In the genomic region with DNA sequence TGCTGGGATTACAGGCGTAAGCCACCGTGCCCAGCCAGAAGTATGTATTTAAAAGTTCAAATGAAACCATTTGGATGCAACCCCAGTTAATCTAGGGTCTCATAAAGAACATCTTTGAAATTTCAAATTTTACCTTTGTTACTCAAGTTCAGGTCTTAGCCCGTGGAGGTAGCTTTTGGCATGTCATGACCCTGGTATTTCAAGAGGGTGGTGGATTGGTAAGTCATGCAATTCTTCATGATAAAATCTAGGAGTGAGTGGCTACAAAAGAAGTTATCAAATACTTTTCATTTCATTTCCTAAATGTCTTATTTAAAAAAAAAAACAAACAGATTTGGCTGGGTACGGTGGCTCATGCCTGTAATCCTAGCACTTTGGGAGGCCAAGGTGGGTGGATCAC, we compare ENCODE assay signal across 37 cellular contexts.
"Had no signal": no experiment of that assay in that cellular context is flagged by ENCODE, and none has a peak within 500 bp of the region (broad histone marks: within the 10 kb centered on the region; RNA-seq: fewer than 3 reads in every experiment).

No MANE protein-coding gene starts in this region.

- H3K36me3 Mint-ChIP-seq: activated naive CD4-positive, alpha-beta T cell treated with anti-CD3 and anti-CD28 coated beads, Interleukin-2, amount 10 ng/mL, durations not matched to agents 7 days and 5 days; activated naive CD4-positive, alpha-beta T cell treated with anti-CD3 and anti-CD28 coated beads, Interleukin-2, amount 50 U/mL, for 24 hours; activated naive CD4-positive, alpha-beta T cell treated with anti-CD3 and anti-CD28 coated beads, Interleukin-2, amount 50 U/mL, for 72 hours; activated naive CD8-positive, alpha-beta T cell; activated naive CD8-positive, alpha-beta T cell treated with anti-CD3 and anti-CD28 coated beads for 36 hours; activated naive CD8-positive, alpha-beta T cell treated with anti-CD3 and anti-CD28 coated beads, Interleukin-2, amount 10 ng/mL, durations not matched to agents 7 days and 5 days; brain had no signal

- H3K27me3 ChIP-seq: adrenal gland, ascending aorta, body of pancreas, brain microvascular endothelial cell, breast epithelium, cardiac muscle cell had no signal

- H3K9me3 Mint-ChIP-seq: activated naive CD4-positive, alpha-beta T cell treated with anti-CD3 and anti-CD28 coated beads for 36 hours; activated naive CD4-positive, alpha-beta T cell treated with anti-CD3 and anti-CD28 coated beads, Interleukin-2, amount 10 ng/mL, durations not matched to agents 7 days and 5 days; activated naive CD4-positive, alpha-beta T cell treated with anti-CD3 and anti-CD28 coated beads, Interleukin-2, amount 50 U/mL, for 24 hours; activated naive CD4-positive, alpha-beta T cell treated with anti-CD3 and anti-CD28 coated beads, Interleukin-2, amount 50 U/mL, for 72 hours; activated naive CD8-positive, alpha-beta T cell treated with anti-CD3 and anti-CD28 coated beads for 36 hours; activated naive CD8-positive, alpha-beta T cell treated with anti-CD3 and anti-CD28 coated beads, Interleukin-2, amount 10 ng/mL, durations not matched to agents 7 days and 5 days; activated naive CD8-positive, alpha-beta T cell treated with anti-CD3 and anti-CD28 coated beads, Interleukin-2, amount 50 U/mL, for 24 hours; activated T-cell treated with anti-CD3 and anti-CD28 coated beads, Interleukin-2, amount 50 U/mL, for 4 hours; activated T-cell treated with anti-CD3 and anti-CD28 coated beads, Interleukin-2, amount 50 U/mL, for 72 hours; activated T-helper 1 cell treated with anti-CD3 and anti-CD28 coated beads, Interleukin-12 subunit alpha, Interleukin-12 subunit beta, Interleukin-2, Interleukin-4 antibody, amounts not matched to agents 30 ng/mL and 10 ng/mL and 1 ng/mL, durations not matched to agents 14 hours and 24 hours and 36 hours; activated T-helper 17 cell treated with anti-CD3 and anti-CD28 coated beads, Interleukin-2, amount 50 U/mL, for 72 hours; activated T-helper 2 cell treated with anti-CD3 and anti-CD28 coated beads, Interferon-gamma antibody, Interleukin-2, Interleukin-4, amounts not matched to agents 10 μg/mL and 5 μg/mL and 100 μg/mL, durations not matched to agents 14 hours and 24 hours and 36 hours; brain; central memory CD8-positive, alpha-beta T cell had no signal

- DNase-seq: activated effector memory CD4-positive, alpha-beta T cell treated with anti-CD3 and anti-CD28 coated beads, Interleukin-2, amount 50 U/mL, for 16 hours; activated effector memory CD4-positive, alpha-beta T cell treated with Interleukin-2 at 50 U/mL for 16 hours; activated gamma-delta T cell; activated gamma-delta T cell treated with Interleukin-2 at 50 U/mL for 16 hours; activated naive CD4-positive, alpha-beta T cell; activated naive CD4-positive, alpha-beta T cell treated with anti-CD3 and anti-CD28 coated beads for 36 hours; activated naive CD4-positive, alpha-beta T cell treated with anti-CD3 and anti-CD28 coated beads, Interleukin-2, amount 10 ng/mL, durations not matched to agents 7 days and 5 days; activated naive CD4-positive, alpha-beta T cell treated with anti-CD3 and anti-CD28 coated beads, Interleukin-2, amount 50 U/mL, for 16 hours; activated naive CD4-positive, alpha-beta T cell treated with Interleukin-2 at 50 U/mL for 16 hours; activated naive CD8-positive, alpha-beta T cell treated with anti-CD3 and anti-CD28 coated beads for 36 hours; activated naive CD8-positive, alpha-beta T cell treated with anti-CD3 and anti-CD28 coated beads, Interleukin-2, amount 10 ng/mL, durations not matched to agents 7 days and 5 days; activated naive CD8-positive, alpha-beta T cell treated with anti-CD3 and anti-CD28 coated beads, Interleukin-2, amount 50 U/mL, for 24 hours; activated T-cell treated with anti-CD3 and anti-CD28 coated beads, Interleukin-2, amount 50 U/mL, for 1 hour; activated T-cell treated with anti-CD3 and anti-CD28 coated beads, Interleukin-2, amount 50 U/mL, for 4 hours; activated T-cell treated with anti-CD3 and anti-CD28 coated beads, Interleukin-2, amount 50 U/mL, for 48 hours; activated T-cell treated with anti-CD3 and anti-CD28 coated beads, Interleukin-2, amount 50 U/mL, for 72 hours; adrenal gland; amniotic stem cell; amygdala; anterior cingulate cortex; aorta; body of pancreas; brain microvascular endothelial cell; caudate nucleus; central memory CD4-positive, alpha-beta T cell; cerebellar nuclear complex had no signal

- H3K4me1 ChIP-seq: adrenal gland had no signal

- H3K27ac ChIP-seq: adrenal gland, ascending aorta, body of pancreas, brain microvascular endothelial cell, breast epithelium, cardiac muscle cell had no signal

- H3K4me3 Mint-ChIP-seq: activated naive CD4-positive, alpha-beta T cell treated with anti-CD3 and anti-CD28 coated beads for 36 hours; activated naive CD4-positive, alpha-beta T cell treated with anti-CD3 and anti-CD28 coated beads, Interleukin-2, amount 10 ng/mL, durations not matched to agents 7 days and 5 days; activated naive CD4-positive, alpha-beta T cell treated with anti-CD3 and anti-CD28 coated beads, Interleukin-2, amount 50 U/mL, for 24 hours; activated naive CD8-positive, alpha-beta T cell; activated naive CD8-positive, alpha-beta T cell treated with anti-CD3 and anti-CD28 coated beads for 36 hours; activated naive CD8-positive, alpha-beta T cell treated with anti-CD3 and anti-CD28 coated beads, Interleukin-2, amount 10 ng/mL, durations not matched to agents 7 days and 5 days; activated naive CD8-positive, alpha-beta T cell treated with anti-CD3 and anti-CD28 coated beads, Interleukin-2, amount 50 U/mL, for 24 hours; activated T-cell treated with anti-CD3 and anti-CD28 coated beads, Interleukin-2, amount 50 U/mL, for 4 hours; activated T-cell treated with anti-CD3 and anti-CD28 coated beads, Interleukin-2, amount 50 U/mL, for 72 hours; activated T-helper 1 cell treated with anti-CD3 and anti-CD28 coated beads, Interleukin-12 subunit alpha, Interleukin-12 subunit beta, Interleukin-2, Interleukin-4 antibody, amounts not matched to agents 30 ng/mL and 10 ng/mL and 1 ng/mL, durations not matched to agents 14 hours and 24 hours and 36 hours; activated T-helper 17 cell treated with anti-CD3 and anti-CD28 coated beads, Interleukin-2, amount 50 U/mL, for 72 hours; brain; central memory CD8-positive, alpha-beta T cell had no signal

- H3K4me1 Mint-ChIP-seq: activated naive CD4-positive, alpha-beta T cell treated with anti-CD3 and anti-CD28 coated beads, Interleukin-2, amount 10 ng/mL, durations not matched to agents 7 days and 5 days; activated naive CD4-positive, alpha-beta T cell treated with anti-CD3 and anti-CD28 coated beads, Interleukin-2, amount 50 U/mL, for 24 hours; activated naive CD8-positive, alpha-beta T cell treated with anti-CD3 and anti-CD28 coated beads, Interleukin-2, amount 10 ng/mL, durations not matched to agents 7 days and 5 days; activated T-helper 17 cell treated with anti-CD3 and anti-CD28 coated beads, Interleukin-2, amount 50 U/mL, for 72 hours; central memory CD8-positive, alpha-beta T cell had no signal

- H3K9me3 ChIP-seq: adrenal gland, ascending aorta, body of pancreas, breast epithelium had no signal

- H3K4me3 ChIP-seq: adrenal gland, ascending aorta, body of pancreas, breast epithelium, cardiac muscle cell had no signal

- H3K27ac Mint-ChIP-seq: activated naive CD4-positive, alpha-beta T cell treated with anti-CD3 and anti-CD28 coated beads for 36 hours; activated naive CD4-positive, alpha-beta T cell treated with anti-CD3 and anti-CD28 coated beads, Interleukin-2, amount 10 ng/mL, durations not matched to agents 7 days and 5 days; activated naive CD4-positive, alpha-beta T cell treated with anti-CD3 and anti-CD28 coated beads, Interleukin-2, amount 50 U/mL, for 24 hours; activated naive CD4-positive, alpha-beta T cell treated with anti-CD3 and anti-CD28 coated beads, Interleukin-2, amount 50 U/mL, for 72 hours; activated naive CD8-positive, alpha-beta T cell; activated naive CD8-positive, alpha-beta T cell treated with anti-CD3 and anti-CD28 coated beads for 36 hours; activated naive CD8-positive, alpha-beta T cell treated with anti-CD3 and anti-CD28 coated beads, Interleukin-2, amount 10 ng/mL, durations not matched to agents 7 days and 5 days; activated naive CD8-positive, alpha-beta T cell treated with anti-CD3 and anti-CD28 coated beads, Interleukin-2, amount 50 U/mL, for 24 hours; activated T-cell treated with anti-CD3 and anti-CD28 coated beads, Interleukin-2, amount 50 U/mL, for 72 hours; activated T-helper 1 cell treated with anti-CD3 and anti-CD28 coated beads, Interleukin-12 subunit alpha, Interleukin-12 subunit beta, Interleukin-2, Interleukin-4 antibody, amounts not matched to agents 30 ng/mL and 10 ng/mL and 1 ng/mL, durations not matched to agents 14 hours and 24 hours and 36 hours; activated T-helper 17 cell treated with anti-CD3 and anti-CD28 coated beads, Interleukin-2, amount 50 U/mL, for 72 hours; activated T-helper 2 cell treated with anti-CD3 and anti-CD28 coated beads, Interferon-gamma antibody, Interleukin-2, Interleukin-4, amounts not matched to agents 10 μg/mL and 5 μg/mL and 100 μg/mL, durations not matched to agents 14 hours and 24 hours and 36 hours; brain had no signal

- H3K36me3 ChIP-seq: adrenal gland, ascending aorta, brain microvascular endothelial cell, breast epithelium, cardiac muscle cell had no signal

- H3K27me3 Mint-ChIP-seq: activated naive CD4-positive, alpha-beta T cell treated with anti-CD3 and anti-CD28 coated beads, Interleukin-2, amount 50 U/mL, for 24 hours; activated naive CD8-positive, alpha-beta T cell; activated naive CD8-positive, alpha-beta T cell treated with anti-CD3 and anti-CD28 coated beads for 36 hours; activated naive CD8-positive, alpha-beta T cell treated with anti-CD3 and anti-CD28 coated beads, Interleukin-2, amount 50 U/mL, for 24 hours; activated T-helper 17 cell treated with anti-CD3 and anti-CD28 coated beads, Interleukin-2, amount 50 U/mL, for 72 hours; brain; central memory CD8-positive, alpha-beta T cell had no signal
